In genomic region chr14:50312734-50313054, GRCh38 we compare ENCODE assay signal across 8 cellular contexts. TPM values are rescaled to one million over a fixed set of nuclear protein-coding genes. Genes with fewer than 3 reads are reported as not detected.
DNase-seq lines count a peak whose midpoint lies in the region; ATAC-seq and TF ChIP-seq lines count a peak whose summit lies in the region.

No MANE protein-coding gene starts in this region.

- H4K20me1 ChIP-seq in osteoblast (ENCODE audit: insufficient read depth, low read length) = no peaks in the 10 kb centered on the region

- no peaks in the 10 kb centered on the region for H3K27me3 Mint-ChIP-seq in activated naive CD4-positive, alpha-beta T cell treated with anti-CD3 and anti-CD28 coated beads, Interleukin-2, amount 10 ng/mL, durations not matched to agents 7 days and 5 days

- peaks cover 42% of the 10 kb centered on the region for H3K4me1 Mint-ChIP-seq in activated naive CD4-positive, alpha-beta T cell treated with anti-CD3 and anti-CD28 coated beads, Interleukin-2, amount 10 ng/mL, durations not matched to agents 7 days and 5 days

- TF ChIP-seq CTCF in RWPE2 (IDR thresholded peaks at IDR 0.05; ENCODE audit: poor library complexity, severe bottlenecking) = no peak
- no peak for TF ChIP-seq CTCF in epithelial cell of esophagus (IDR thresholded peaks at IDR 0.05; ENCODE audit: insufficient read depth, low read depth, low read length, missing control alignments)
- TF ChIP-seq CTCF in osteoblast (IDR thresholded peaks at IDR 0.05; ENCODE audit: extremely low read depth, low read depth, low read length) = no peak
- TF ChIP-seq CTCF in GM13977 (IDR thresholded peaks at IDR 0.05; ENCODE audit: extremely low read depth, insufficient read depth, missing control alignments) = no peak

- H3K36me3 ChIP-seq in RWPE2 (ENCODE audit: low read depth) (peaks cover 13% of the 10 kb centered on the region), osteoblast (ENCODE audit: insufficient read depth, low read length) (no peaks in the 10 kb centered on the region)

- H3K9me3 Mint-ChIP-seq in activated naive CD4-positive, alpha-beta T cell treated with anti-CD3 and anti-CD28 coated beads, Interleukin-2, amount 10 ng/mL, durations not matched to agents 7 days and 5 days = peaks cover 8% of the 10 kb centered on the region

- peak overlapping the region; percentile 97 for H3K27ac Mint-ChIP-seq in activated naive CD4-positive, alpha-beta T cell treated with anti-CD3 and anti-CD28 coated beads, Interleukin-2, amount 10 ng/mL, durations not matched to agents 7 days and 5 days

- H3K9me3 ChIP-seq in RWPE2 (ENCODE audit: severe bottlenecking) (no peaks in the 10 kb centered on the region), osteoblast (ENCODE audit: low read depth, low read length) (no peaks in the 10 kb centered on the region)

- peaks cover 33% of the 10 kb centered on the region for H3K36me3 Mint-ChIP-seq in activated naive CD4-positive, alpha-beta T cell treated with anti-CD3 and anti-CD28 coated beads, Interleukin-2, amount 10 ng/mL, durations not matched to agents 7 days and 5 days

- H3K27me3 ChIP-seq in RWPE2 (ENCODE audit: insufficient read depth, poor library complexity, severe bottlenecking) (no peaks in the 10 kb centered on the region), osteoblast (ENCODE audit: insufficient read depth, low read length) (no peaks in the 10 kb centered on the region)

- ATAC-seq in HG03135 (IDR thresholded peaks at IDR 0.05; ENCODE audit: unreplicated experiment) = peak; percentile 26
- peak; percentile 28 for ATAC-seq in RWPE2 (ENCODE audit: low read depth)

- in situ Hi-C loops in GM13977 (cut with MboI; ENCODE audit: low pct_unique_long_range_greater_than_20kb, low sequenced_read_pairs, unreplicated experiment) = no loop called here

- peak overlapping the region; percentile 100 for H3K4me2 ChIP-seq in osteoblast (ENCODE audit: insufficient read depth, low read length)

- CTCF ChIA-PET in activated naive CD4-positive, alpha-beta T cell treated with anti-CD3 and anti-CD28 coated beads, Interleukin-2, amount 10 ng/mL, durations not matched to agents 7 days and 5 days (lab: Charles Lee) = interaction anchor here (0.9 to 3.6 kb wide), 2 partner anchors 8 to 547 kb away, joined by 3 to 20 read pairs; no protein-coding TSS in a partner anchor

- DNase-seq in activated naive CD4-positive, alpha-beta T cell treated with anti-CD3 and anti-CD28 coated beads, Interleukin-2, amount 10 ng/mL, durations not matched to agents 7 days and 5 days = no peak
- no peak for DNase-seq in activated naive CD4-positive, alpha-beta T cell treated with Interleukin-2 at 50 U/mL for 16 hours
- no peak for DNase-seq in RWPE2 (ENCODE audit: low spot score)
- peak; percentile 63 for DNase-seq in epithelial cell of esophagus (ENCODE audit: low read depth)
- DNase-seq in osteoblast (ENCODE audit: insufficient read length, low spot score, missing footprints) = no peak
- DNase-seq in SHP77 (lab: John Stamatoyannopoulos, UW) = no peak
- no peak for DNase-seq in GM13977 (ENCODE audit: low spot score)

- peaks cover 22% of the 10 kb centered on the region for H3K79me2 ChIP-seq in osteoblast (ENCODE audit: insufficient read depth, low read length)

- H3K4me3 Mint-ChIP-seq in activated naive CD4-positive, alpha-beta T cell treated with anti-CD3 and anti-CD28 coated beads, Interleukin-2, amount 10 ng/mL, durations not matched to agents 7 days and 5 days = peak overlapping the region; percentile 90

- H3K4me3 ChIP-seq in RWPE2 (ENCODE audit: severe bottlenecking) (peak overlapping the region; percentile 65), epithelial cell of esophagus (ENCODE audit: low read length) (peak overlapping the region; percentile 77), osteoblast (ENCODE audit: insufficient read depth, low read length) (peak overlapping the region; percentile 98)

- H3K4me1 ChIP-seq in RWPE2 (ENCODE audit: insufficient read depth, poor library complexity, severe bottlenecking) = peaks cover 7% of the 10 kb centered on the region
- peaks cover 16% of the 10 kb centered on the region for H3K4me1 ChIP-seq in osteoblast (ENCODE audit: insufficient read depth, low read length)

- peak overlapping the region; percentile 93 for H2AFZ ChIP-seq in osteoblast (ENCODE audit: low read length)

- H3K27ac ChIP-seq in RWPE2 (ENCODE audit: poor library complexity, severe bottlenecking) (peak overlapping the region; percentile 49), osteoblast (ENCODE audit: low read depth, low read length) (peak overlapping the region; percentile 73)

RNA-seq across cellular contexts. Expression of gene DMAC2L, which starts 0.6 kb away (rescaled TPM):
- 7.2 and 9.4 TPM in 2 replicates for total RNA-seq in osteoblast

RNA-seq across cellular contexts. Expression of gene L2HGDH, which starts 0.7 kb away (rescaled TPM):
- 3.2 and 3.6 TPM in 2 replicates for total RNA-seq in osteoblast
